1 cellular context compared by ENCODE assay signal in genomic region chr17:74752415-74752814, GRCh38.
TF ChIP-seq lines count a peak whose summit lies in the region.

No MANE protein-coding gene starts in this region.

TF ChIP-seq in K562, 482 proteins besides CTCF, POLR2A, EP300 and RAD21:
- no peak for TF ChIP-seq KAT7 (CRISPR knock-in tag; IDR thresholded peaks at IDR 0.05; ENCODE audit: borderline replicate concordance)
- TF ChIP-seq CEBPB (tag; IDR thresholded peaks at IDR 0.05), result peak; percentile 36; the same call in 1 of the 2 replicates
